In genomic region chr7:18552943-18553584, GRCh38 we compare ENCODE assay signal across 8 cellular contexts. TPM values are rescaled to one million over a fixed set of nuclear protein-coding genes. Genes with fewer than 3 reads are reported as not detected.
A peak's percentile ranks its signal among the peaks of the same experiment; 100 is the strongest.
DNase-seq lines count a peak whose midpoint lies in the region; ATAC-seq, FAIRE-seq and TF ChIP-seq lines count a peak whose summit lies in the region.
"Had no signal": no experiment of that assay in that cellular context is flagged by ENCODE, and none has a peak within 500 bp of the region (broad histone marks: within the 10 kb centered on the region; RNA-seq: fewer than 3 reads in every experiment).

No MANE protein-coding gene starts in this region.

- intact Hi-C loops in gastrocnemius medialis (cut with DNase I; ENCODE audit: low total_unique reads) (no loop called here), aorta (cut with DNase I) (loop anchor here in 1 of 2 donors (5.0 kb wide), 1 partner anchor 56 kb away; the partner anchor contains the start of gene HDAC9)

- 21 to 26% methylated on average over 7 of the region's 7 CpGs for WGBS in aorta, 2 donors

- no peaks in the 10 kb centered on the region for H3K27me3 ChIP-seq in bronchial epithelial cell (ENCODE audit: control insufficient read depth, insufficient read depth, low read length)
- H3K27me3 ChIP-seq in gastrocnemius medialis = no peaks in the 10 kb centered on the region
- no peaks in the 10 kb centered on the region for H3K27me3 ChIP-seq in aorta (ENCODE audit: control insufficient read depth in 1 of 2, insufficient read depth in 2 of 2, low read length in 1 of 2)

- H3K36me3 ChIP-seq in bronchial epithelial cell (ENCODE audit: control insufficient read depth, insufficient read depth, low read length) = no peaks in the 10 kb centered on the region
- no peaks in the 10 kb centered on the region for H3K36me3 ChIP-seq in gastrocnemius medialis
- H3K36me3 ChIP-seq in aorta (ENCODE audit: control insufficient read depth in 1 of 2, insufficient read depth in 2 of 2, low read length in 1 of 2) = no peaks in the 10 kb centered on the region

- ATAC-seq in GM19043 (IDR thresholded peaks at IDR 0.05; ENCODE audit: low read depth, unreplicated experiment) = peak; percentile 54
- ATAC-seq in gastrocnemius medialis = no peak
- no peak for ATAC-seq in HG03457 (IDR thresholded peaks at IDR 0.05; ENCODE audit: unreplicated experiment)
- no peak for ATAC-seq in aorta (ENCODE audit: low FRiP score)

- DNase-seq in NCI-H1930 (lab: John Stamatoyannopoulos, UW) = peak; percentile 62 to 90
- DNase-seq in bronchial epithelial cell (ENCODE audit: low read depth) = peak; percentile 28
- DNase-seq in gastrocnemius medialis = no peak
- DNase-seq in SIG-M5 treated with dmso at 0.1 percent for 504 hours (lab: John Stamatoyannopoulos, UW; ENCODE audit: unreplicated experiment) = no peak
- DNase-seq in aorta = no peak
- DNase-seq: effector CD4-positive, alpha-beta T cell had no signal

- no peak for FAIRE-seq in bronchial epithelial cell (lab: Jason Lieb, UNC)

- TF ChIP-seq POLR2A in gastrocnemius medialis (IDR thresholded peaks at IDR 0.05) = no peak

- H3K27ac ChIP-seq in gastrocnemius medialis (peak overlapping the region in 3 of 4 donors; percentile 5 to 31 (median 24)), aorta (ENCODE audit: low read depth in 1 of 2, low read length in 2 of 2) (peak overlapping the region in 1 of 2 donors; percentile 67)

- H3K4me3 ChIP-seq in bronchial epithelial cell (ENCODE audit: low read depth, low read length) = no peak overlapping the region
- H3K4me3 ChIP-seq in gastrocnemius medialis = no peak overlapping the region
- H3K4me3 ChIP-seq in aorta (ENCODE audit: low read length in 2 of 2) = no peak overlapping the region

- in situ Hi-C loops in gastrocnemius medialis (cut with MboI; ENCODE audit: low sequenced_read_pairs in 4 of 4) = loop anchor here in 2 of 4 donors (25.0 kb wide), 1 partner anchor 191 kb away; no protein-coding TSS in a partner anchor

- H3K4me1 ChIP-seq in gastrocnemius medialis (peaks cover 37 to 44% of the 10 kb centered on the region in 2 donors), aorta (ENCODE audit: control insufficient read depth in 1 of 2, insufficient read depth in 2 of 2, low read length in 2 of 2) (peaks cover 3 to 12% of the 10 kb centered on the region in 2 donors)

- TF ChIP-seq CTCF in bronchial epithelial cell (IDR thresholded peaks at IDR 0.05; ENCODE audit: insufficient read depth, low read length, severe bottlenecking) (no peak), gastrocnemius medialis (IDR thresholded peaks at IDR 0.05 in 4 of 5, conservative IDR thresholded peaks at IDR 0.05 in 1 of 5) (no peak)

- H3K9me3 ChIP-seq in gastrocnemius medialis (no peaks in the 10 kb centered on the region), aorta (ENCODE audit: control insufficient read depth, low read length) (no peaks in the 10 kb centered on the region)

RNA-seq across cellular contexts. Expression of gene HDAC9, which starts 57.5 kb away (rescaled TPM):
- total RNA-seq in bronchial epithelial cell = 12.1 and 18.9 TPM in 2 replicates
- 10 to 100 TPM in 1 of 4 donors, 1 to 10 TPM in 3; 3.0 to 14.0 (median 5.6) TPM for total RNA-seq in gastrocnemius medialis
- total RNA-seq in aorta = 100 to 1,000 TPM in 1 of 2 donors, 10 to 100 TPM in 1; 51.4 to 122 TPM
- 10 to 100 TPM in 1 of 2 donors, 1 to 10 TPM in 1; 9.1 to 11.0 TPM for polyA plus RNA-seq in aorta

Comparison
In these comparisons a context has a peak if more than half of its experiments do, and no peak if none do; other contexts are left out.
1. DNase-seq: peak in NCI-H1930 (2 of 2) and bronchial epithelial cell (single experiment); none in gastrocnemius medialis (0 of 2), SIG-M5 treated with dmso at 0.1 percent for 504 hours (single experiment) and aorta (0 of 2).